26 cellular contexts compared by ENCODE assay signal in the genomic region with DNA sequence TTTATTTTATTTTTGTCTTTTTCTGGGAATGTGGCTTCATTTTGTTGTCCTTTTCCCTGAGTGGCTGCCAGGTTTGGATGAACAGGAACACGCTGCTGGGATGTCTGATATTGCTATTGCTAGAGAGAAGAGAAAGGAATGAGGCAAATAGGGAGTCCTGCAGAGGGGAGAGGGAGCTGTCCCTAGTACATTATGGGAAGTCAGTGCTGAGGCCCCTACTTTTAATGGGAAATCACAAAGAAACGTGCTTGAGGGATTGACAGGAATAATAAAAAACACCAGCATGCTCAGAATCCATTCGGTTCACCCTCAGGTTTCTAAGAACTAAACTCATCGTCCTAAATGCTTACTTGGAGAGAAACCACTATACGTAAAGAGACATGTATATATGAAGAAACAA.
"Had no signal": no experiment of that assay in that cellular context is flagged by ENCODE, and none has a peak within 500 bp of the region (broad histone marks: within the 10 kb centered on the region; RNA-seq: fewer than 3 reads in every experiment).

No MANE protein-coding gene starts in this region.

- H3K4me3 ChIP-seq: ovary, psoas muscle, right lobe of liver, sigmoid colon, stomach, thoracic aorta, thyroid gland, tibial nerve, upper lobe of left lung, vagina had no signal

- H3K79me2 ChIP-seq: parathyroid adenoma had no signal

- H3K36me3 ChIP-seq: ovary, right lobe of liver, sigmoid colon, stomach, thyroid gland, tibial nerve, upper lobe of left lung, vagina had no signal

- H3K4me1 ChIP-seq: parathyroid adenoma, psoas muscle, right lobe of liver, sigmoid colon, stomach, thyroid gland, tibial nerve, upper lobe of left lung, vagina had no signal

- ATAC-seq: naive thymus-derived CD8-positive, alpha-beta T cell; natural killer cell treated with Interleukin-12 subunit alpha and Interleukin-12 subunit beta and Interleukin-15 and Interleukin-18, amount 100 ng/mL, for 72 hours; psoas muscle; right cardiac atrium; right lobe of liver; stimulated activated effector memory CD8-positive, alpha-beta T cell treated with anti-CD3 and anti-CD28 coated beads, Interleukin-12 subunit alpha, Interleukin-12 subunit beta, amount 100 ng/mL, for 72 hours; stimulated activated naive B cell treated with anti-CD40 and anti-IgM and Interleukin-4, amounts not matched to agents 10 μg/mL and 1 μg/mL and 100 μg/mL, for 72 hours had no signal

- H3K9ac ChIP-seq: parathyroid adenoma had no signal

- H2AFZ ChIP-seq: parathyroid adenoma had no signal

- DNase-seq: naive thymus-derived CD8-positive, alpha-beta T cell; nephron progenitor cell; occipital lobe; ovary; posterior cingulate gyrus; psoas muscle; right cardiac atrium; right lobe of liver; sigmoid colon; small intestine; stimulated activated CD4-positive, alpha-beta T cell treated with anti-CD3 and anti-CD28 coated beads, Interleukin-15, amount 100 ng/mL, for 24 hours; stimulated activated CD4-positive, alpha-beta T cell treated with anti-CD3 and anti-CD28 coated beads, Interleukin-2, amount 100 ng/mL, for 24 hours; stimulated activated CD4-positive, alpha-beta T cell treated with anti-CD3 and anti-CD28 coated beads, Interleukin-2, amount 100 ng/mL, for 48 hours; stimulated activated CD4-positive, alpha-beta T cell treated with anti-CD3 and anti-CD28 coated beads, Interleukin-4, amount 100 ng/mL, for 24 hours; stimulated activated naive B cell treated with anti-CD40 and anti-IgM and Interleukin-4, amounts not matched to agents 10 μg/mL and 1 μg/mL and 100 μg/mL, for 72 hours; stimulated activated naive CD4-positive, alpha-beta T cell treated with Interleukin-2 at 50 U/mL for 16 hours; stomach; thyroid gland; trophoblast cell; upper lobe of left lung had no signal

- H3K9me3 ChIP-seq: ovary, psoas muscle, right lobe of liver, sigmoid colon, stomach, thoracic aorta, thyroid gland, tibial nerve, upper lobe of left lung, vagina had no signal

- H3K27me3 ChIP-seq: ovary, right lobe of liver, sigmoid colon, stomach, thyroid gland, tibial nerve, upper lobe of left lung, vagina had no signal

- H3K27ac ChIP-seq: ovary, parathyroid adenoma, psoas muscle, right lobe of liver, sigmoid colon, stomach, thoracic aorta, thyroid gland, tibial nerve, upper lobe of left lung, vagina had no signal
